In genomic region chr7:105665684-105666083, GRCh38 we compare ENCODE assay signal across 3 cellular contexts.
TF ChIP-seq lines count a peak whose summit lies in the region.

No MANE protein-coding gene starts in this region.

TF ChIP-seq in HCT116, 20 proteins besides CTCF, POLR2A, EP300 and RAD21 (continued from another document):
- TF ChIP-seq, protein P1, sequence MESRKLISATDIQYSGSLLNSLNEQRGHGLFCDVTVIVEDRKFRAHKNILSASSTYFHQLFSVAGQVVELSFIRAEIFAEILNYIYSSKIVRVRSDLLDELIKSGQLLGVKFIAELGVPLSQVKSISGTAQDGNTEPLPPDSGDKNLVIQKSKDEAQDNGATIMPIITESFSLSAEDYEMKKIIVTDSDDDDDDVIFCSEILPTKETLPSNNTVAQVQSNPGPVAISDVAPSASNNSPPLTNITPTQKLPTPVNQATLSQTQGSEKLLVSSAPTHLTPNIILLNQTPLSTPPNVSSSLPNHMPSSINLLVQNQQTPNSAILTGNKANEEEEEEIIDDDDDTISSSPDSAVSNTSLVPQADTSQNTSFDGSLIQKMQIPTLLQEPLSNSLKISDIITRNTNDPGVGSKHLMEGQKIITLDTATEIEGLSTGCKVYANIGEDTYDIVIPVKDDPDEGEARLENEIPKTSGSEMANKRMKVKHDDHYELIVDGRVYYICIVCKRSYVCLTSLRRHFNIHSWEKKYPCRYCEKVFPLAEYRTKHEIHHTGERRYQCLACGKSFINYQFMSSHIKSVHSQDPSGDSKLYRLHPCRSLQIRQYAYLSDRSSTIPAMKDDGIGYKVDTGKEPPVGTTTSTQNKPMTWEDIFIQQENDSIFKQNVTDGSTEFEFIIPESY (IDR thresholded peaks at IDR 0.05; ENCODE audit: extremely low read depth, insufficient replicate concordance, low read length), result no peak
- TF ChIP-seq, protein P2, sequence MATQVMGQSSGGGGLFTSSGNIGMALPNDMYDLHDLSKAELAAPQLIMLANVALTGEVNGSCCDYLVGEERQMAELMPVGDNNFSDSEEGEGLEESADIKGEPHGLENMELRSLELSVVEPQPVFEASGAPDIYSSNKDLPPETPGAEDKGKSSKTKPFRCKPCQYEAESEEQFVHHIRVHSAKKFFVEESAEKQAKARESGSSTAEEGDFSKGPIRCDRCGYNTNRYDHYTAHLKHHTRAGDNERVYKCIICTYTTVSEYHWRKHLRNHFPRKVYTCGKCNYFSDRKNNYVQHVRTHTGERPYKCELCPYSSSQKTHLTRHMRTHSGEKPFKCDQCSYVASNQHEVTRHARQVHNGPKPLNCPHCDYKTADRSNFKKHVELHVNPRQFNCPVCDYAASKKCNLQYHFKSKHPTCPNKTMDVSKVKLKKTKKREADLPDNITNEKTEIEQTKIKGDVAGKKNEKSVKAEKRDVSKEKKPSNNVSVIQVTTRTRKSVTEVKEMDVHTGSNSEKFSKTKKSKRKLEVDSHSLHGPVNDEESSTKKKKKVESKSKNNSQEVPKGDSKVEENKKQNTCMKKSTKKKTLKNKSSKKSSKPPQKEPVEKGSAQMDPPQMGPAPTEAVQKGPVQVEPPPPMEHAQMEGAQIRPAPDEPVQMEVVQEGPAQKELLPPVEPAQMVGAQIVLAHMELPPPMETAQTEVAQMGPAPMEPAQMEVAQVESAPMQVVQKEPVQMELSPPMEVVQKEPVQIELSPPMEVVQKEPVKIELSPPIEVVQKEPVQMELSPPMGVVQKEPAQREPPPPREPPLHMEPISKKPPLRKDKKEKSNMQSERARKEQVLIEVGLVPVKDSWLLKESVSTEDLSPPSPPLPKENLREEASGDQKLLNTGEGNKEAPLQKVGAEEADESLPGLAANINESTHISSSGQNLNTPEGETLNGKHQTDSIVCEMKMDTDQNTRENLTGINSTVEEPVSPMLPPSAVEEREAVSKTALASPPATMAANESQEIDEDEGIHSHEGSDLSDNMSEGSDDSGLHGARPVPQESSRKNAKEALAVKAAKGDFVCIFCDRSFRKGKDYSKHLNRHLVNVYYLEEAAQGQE (IDR thresholded peaks at IDR 0.05; ENCODE audit: low read depth), result no peak
- TF ChIP-seq SRF (IDR thresholded peaks at IDR 0.05; ENCODE audit: low read depth), result no peak

TF ChIP-seq in WTC11, 78 proteins besides CTCF, POLR2A, EP300 and RAD21 (continued from another document):
- TF ChIP-seq, protein P3, sequence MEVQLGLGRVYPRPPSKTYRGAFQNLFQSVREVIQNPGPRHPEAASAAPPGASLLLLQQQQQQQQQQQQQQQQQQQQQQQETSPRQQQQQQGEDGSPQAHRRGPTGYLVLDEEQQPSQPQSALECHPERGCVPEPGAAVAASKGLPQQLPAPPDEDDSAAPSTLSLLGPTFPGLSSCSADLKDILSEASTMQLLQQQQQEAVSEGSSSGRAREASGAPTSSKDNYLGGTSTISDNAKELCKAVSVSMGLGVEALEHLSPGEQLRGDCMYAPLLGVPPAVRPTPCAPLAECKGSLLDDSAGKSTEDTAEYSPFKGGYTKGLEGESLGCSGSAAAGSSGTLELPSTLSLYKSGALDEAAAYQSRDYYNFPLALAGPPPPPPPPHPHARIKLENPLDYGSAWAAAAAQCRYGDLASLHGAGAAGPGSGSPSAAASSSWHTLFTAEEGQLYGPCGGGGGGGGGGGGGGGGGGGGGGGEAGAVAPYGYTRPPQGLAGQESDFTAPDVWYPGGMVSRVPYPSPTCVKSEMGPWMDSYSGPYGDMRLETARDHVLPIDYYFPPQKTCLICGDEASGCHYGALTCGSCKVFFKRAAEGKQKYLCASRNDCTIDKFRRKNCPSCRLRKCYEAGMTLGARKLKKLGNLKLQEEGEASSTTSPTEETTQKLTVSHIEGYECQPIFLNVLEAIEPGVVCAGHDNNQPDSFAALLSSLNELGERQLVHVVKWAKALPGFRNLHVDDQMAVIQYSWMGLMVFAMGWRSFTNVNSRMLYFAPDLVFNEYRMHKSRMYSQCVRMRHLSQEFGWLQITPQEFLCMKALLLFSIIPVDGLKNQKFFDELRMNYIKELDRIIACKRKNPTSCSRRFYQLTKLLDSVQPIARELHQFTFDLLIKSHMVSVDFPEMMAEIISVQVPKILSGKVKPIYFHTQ (CRISPR knock-in tag; IDR thresholded peaks at IDR 0.05), result no peak
- TF ChIP-seq SP1 (CRISPR knock-in tag; conservative IDR thresholded peaks at IDR 0.05) (no peak), KAT7 (CRISPR knock-in tag; IDR thresholded peaks at IDR 0.05; ENCODE audit: borderline replicate concordance) (no peak), ZNF396 (CRISPR knock-in tag; IDR thresholded peaks at IDR 0.05; ENCODE audit: borderline replicate concordance) (no peak), FOXK1 (CRISPR knock-in tag; IDR thresholded peaks at IDR 0.05) (no peak), ZBTB21 (CRISPR knock-in tag; IDR thresholded peaks at IDR 0.05; ENCODE audit: borderline replicate concordance) (no peak)

TF ChIP-seq in HEK293T, 16 proteins besides CTCF, POLR2A, EP300 and RAD21 (continued from another document):
- no peak for TF ChIP-seq HDGF (IDR thresholded peaks at IDR 0.05; ENCODE audit: borderline replicate concordance)
- TF ChIP-seq ARNT (IDR thresholded peaks at IDR 0.05), result no peak
- TF ChIP-seq CTBP1 (IDR thresholded peaks at IDR 0.05; ENCODE audit: borderline replicate concordance), result no peak
- no peak for TF ChIP-seq SP1 (IDR thresholded peaks at IDR 0.05)
TF ChIP-seq in HEK293T: peak in this region for 0.
